ENCODE assay signal across 19 cellular contexts in genomic region chr17:80380068-80381061, GRCh38.
"Had no signal": no experiment of that assay in that cellular context is flagged by ENCODE, and none has a peak within 500 bp of the region (broad histone marks: within the 10 kb centered on the region; RNA-seq: fewer than 3 reads in every experiment).

No MANE protein-coding gene starts in this region.

- H3K9me3 ChIP-seq: pancreas, tibial artery had no signal

- H3K9me3 Mint-ChIP-seq: activated B cell treated with CpG ODN at 0.5 μM for 24 hours; activated naive CD8-positive, alpha-beta T cell treated with anti-CD3 and anti-CD28 coated beads, Interleukin-2, amount 50 U/mL, for 24 hours; activated T-helper 1 cell treated with anti-CD3 and anti-CD28 coated beads, Interleukin-12 subunit alpha, Interleukin-12 subunit beta, Interleukin-2, Interleukin-4 antibody, amounts not matched to agents 30 ng/mL and 10 ng/mL and 1 ng/mL, durations not matched to agents 14 hours and 24 hours and 36 hours; naive thymus-derived CD8-positive, alpha-beta T cell had no signal

- DNase-seq: activated B cell treated with CpG ODN at 0.5 μM for 24 hours; activated CD4-positive, alpha-beta T cell treated with anti-CD3 and anti-CD28 coated beads for 4 hours; activated CD8-positive, alpha-beta memory T cell treated with anti-CD3 and anti-CD28 coated beads, Interleukin-2, amount 50 U/mL, for 4 hours; activated naive CD4-positive, alpha-beta T cell treated with Interleukin-2 at 50 U/mL for 16 hours; activated naive CD8-positive, alpha-beta T cell treated with anti-CD3 and anti-CD28 coated beads, Interleukin-2, amount 50 U/mL, for 24 hours; anterior cingulate cortex; brain microvascular endothelial cell; cerebellar nuclear complex; cortex of kidney; left ventricle myocardium superior; mesenchymal stem cell; naive thymus-derived CD8-positive, alpha-beta T cell; pancreas; stimulated activated naive CD4-positive, alpha-beta T cell treated with Interleukin-2 at 50 U/mL for 16 hours; T-helper 1 cell; T-helper 9 cell had no signal

- H3K27ac ChIP-seq: brain microvascular endothelial cell, pancreas, tibial artery had no signal

- H3K4me1 Mint-ChIP-seq: activated B cell treated with CpG ODN at 0.5 μM for 24 hours; activated naive CD8-positive, alpha-beta T cell treated with anti-CD3 and anti-CD28 coated beads, Interleukin-2, amount 50 U/mL, for 24 hours had no signal

- H3K27me3 ChIP-seq: brain microvascular endothelial cell, pancreas, tibial artery had no signal

- H3K4me1 ChIP-seq: pancreas, tibial artery had no signal

- H3K4me3 Mint-ChIP-seq: activated B cell treated with CpG ODN at 0.5 μM for 24 hours; activated naive CD8-positive, alpha-beta T cell treated with anti-CD3 and anti-CD28 coated beads, Interleukin-2, amount 50 U/mL, for 24 hours; activated T-helper 1 cell treated with anti-CD3 and anti-CD28 coated beads, Interleukin-12 subunit alpha, Interleukin-12 subunit beta, Interleukin-2, Interleukin-4 antibody, amounts not matched to agents 30 ng/mL and 10 ng/mL and 1 ng/mL, durations not matched to agents 14 hours and 24 hours and 36 hours; naive thymus-derived CD8-positive, alpha-beta T cell had no signal

- H3K27me3 Mint-ChIP-seq: activated B cell treated with CpG ODN at 0.5 μM for 24 hours; activated naive CD8-positive, alpha-beta T cell treated with anti-CD3 and anti-CD28 coated beads, Interleukin-2, amount 50 U/mL, for 24 hours; naive thymus-derived CD8-positive, alpha-beta T cell had no signal

- H3K4me3 ChIP-seq: pancreas, tibial artery had no signal

- ATAC-seq: activated naive CD8-positive, alpha-beta T cell treated with anti-CD3 and anti-CD28 coated beads, Interleukin-2, amount 50 U/mL, for 24 hours; naive thymus-derived CD8-positive, alpha-beta T cell; pancreas; SK-N-SH treated with all-trans-retinoic acid at 6 μM for 48 hours had no signal

- H3K27ac Mint-ChIP-seq: activated B cell treated with CpG ODN at 0.5 μM for 24 hours had no signal
